In genomic region chr14:79451601-79452000, GRCh38 we compare ENCODE assay signal across 23 cellular contexts.
A peak's percentile ranks its signal among the peaks of the same experiment; 100 is the strongest.
DNase-seq lines count a peak whose midpoint lies in the region; ATAC-seq and TF ChIP-seq lines count a peak whose summit lies in the region.
"Had no signal": no experiment of that assay in that cellular context is flagged by ENCODE, and none has a peak within 500 bp of the region (broad histone marks: within the 10 kb centered on the region; RNA-seq: fewer than 3 reads in every experiment).

No MANE protein-coding gene starts in this region.

- peak; percentile 17 to 62 for DNase-seq in NCI-H524 (lab: John Stamatoyannopoulos, UW)
- DNase-seq in NCI-H524 treated with DMSO at 0.1 percent for 48 hours (lab: John Stamatoyannopoulos, UW), result no peak
- DNase-seq in ecto neural progenitor cell (ENCODE audit: low spot score), result peak; percentile 55
- peak; percentile 70 for DNase-seq in neural progenitor cell (ENCODE audit: low spot score)
- DNase-seq in uterus, result no peak
- DNase-seq in activated CD8-positive, alpha-beta memory T cell treated with anti-CD3 and anti-CD28 coated beads, Interleukin-2, amount 10 ng/mL, durations not matched to agents 7 days and 5 days, result no peak
- DNase-seq: 8988T; ACHN; AML-193; BE2C; CD4-positive, alpha-beta T cell; CD8-positive, alpha-beta memory T cell; DMS 273 treated with DMSO at 0.1 percent for 48 hours; DMS79; EL; GDM1; HFFc6 had no signal

- no peaks in the 10 kb centered on the region for H3K36me3 Mint-ChIP-seq in neural progenitor cell
- H3K36me3 Mint-ChIP-seq in activated CD8-positive, alpha-beta memory T cell treated with anti-CD3 and anti-CD28 coated beads, Interleukin-2, amount 10 ng/mL, durations not matched to agents 7 days and 5 days, result no peaks in the 10 kb centered on the region
- H3K36me3 Mint-ChIP-seq: CD14-positive monocyte had no signal

- H3K36me3 ChIP-seq in neural progenitor cell (no peaks in the 10 kb centered on the region), uterus (no peaks in the 10 kb centered on the region)
- H3K36me3 ChIP-seq: BE2C; BLaER1 treated with 17β-estradiol and CSF1 and Interleukin-3, amounts not matched to agents 10 nM and 100 nM; HAP-1 had no signal

- H3K27ac ChIP-seq in neural progenitor cell (no peak overlapping the region), uterus (no peak overlapping the region)
- H3K27ac ChIP-seq: A549; BLaER1 treated with 17β-estradiol and CSF1 and Interleukin-3, amounts not matched to agents 10 nM and 100 nM had no signal

- no peak for ATAC-seq in activated CD8-positive, alpha-beta memory T cell treated with anti-CD3 and anti-CD28 coated beads, Interleukin-2, amount 10 ng/mL, durations not matched to agents 7 days and 5 days
- ATAC-seq: A549, GM12878, GM23338 had no signal

- intact Hi-C loops in uterus (cut with DNase I; ENCODE audit: low total_unique reads), result no loop called here

- peaks cover 12% of the 10 kb centered on the region for H3K4me1 Mint-ChIP-seq in neural progenitor cell
- no peaks in the 10 kb centered on the region for H3K4me1 Mint-ChIP-seq in activated CD8-positive, alpha-beta memory T cell treated with anti-CD3 and anti-CD28 coated beads, Interleukin-2, amount 10 ng/mL, durations not matched to agents 7 days and 5 days
- H3K4me1 Mint-ChIP-seq: CD14-positive monocyte; CD8-positive, alpha-beta memory T cell; GM23338 had no signal

- H3K9me3 Mint-ChIP-seq in neural progenitor cell, result no peaks in the 10 kb centered on the region
- peaks cover 2% of the 10 kb centered on the region for H3K9me3 Mint-ChIP-seq in activated CD8-positive, alpha-beta memory T cell treated with anti-CD3 and anti-CD28 coated beads, Interleukin-2, amount 10 ng/mL, durations not matched to agents 7 days and 5 days (ENCODE audit: low read depth)
- H3K9me3 Mint-ChIP-seq: CD4-positive, alpha-beta T cell; GM23338 had no signal

- peaks cover 14% of the 10 kb centered on the region for H3K4me1 ChIP-seq in neural progenitor cell
- H3K4me1 ChIP-seq in uterus, result no peaks in the 10 kb centered on the region
- H3K4me1 ChIP-seq: BE2C; BLaER1 treated with 17β-estradiol and CSF1 and Interleukin-3, amounts not matched to agents 10 nM and 100 nM; HAP-1 had no signal

- H2AFZ ChIP-seq in neural progenitor cell (replicated peaks), result no peak overlapping the region
- H2AFZ ChIP-seq: GM23338 had no signal

- no peak overlapping the region for H3K27ac Mint-ChIP-seq in neural progenitor cell
- H3K27ac Mint-ChIP-seq in activated CD8-positive, alpha-beta memory T cell treated with anti-CD3 and anti-CD28 coated beads, Interleukin-2, amount 10 ng/mL, durations not matched to agents 7 days and 5 days, result no peak overlapping the region
- H3K27ac Mint-ChIP-seq: CD14-positive monocyte; CD4-positive, alpha-beta T cell; CD8-positive, alpha-beta memory T cell; GM23338; HFFc6 had no signal

- no peak overlapping the region for H3K4me3 ChIP-seq in neural progenitor cell
- H3K4me3 ChIP-seq in uterus, result no peak overlapping the region
- H3K4me3 ChIP-seq: A549; BLaER1 treated with 17β-estradiol and CSF1 and Interleukin-3, amounts not matched to agents 10 nM and 100 nM; GM12878; GM23338; HAP-1 had no signal

- CTCF ChIA-PET in activated CD8-positive, alpha-beta memory T cell treated with anti-CD3 and anti-CD28 coated beads, Interleukin-2, amount 10 ng/mL, durations not matched to agents 7 days and 5 days (lab: Charles Lee), result no interaction called here

- peaks cover 9% of the 10 kb centered on the region for H3F3A ChIP-seq in neural progenitor cell (ENCODE audit: low read depth)

- TF ChIP-seq POLR2A in uterus (IDR thresholded peaks at IDR 0.05), result no peak

- H4K20me1 ChIP-seq in neural progenitor cell (ENCODE audit: low read depth), result no peaks in the 10 kb centered on the region
- H4K20me1 ChIP-seq: BLaER1 treated with 17β-estradiol and CSF1 and Interleukin-3, amounts not matched to agents 10 nM and 100 nM had no signal

- no peak overlapping the region for H3K9ac ChIP-seq in neural progenitor cell
- H3K9ac ChIP-seq: BLaER1 treated with 17β-estradiol and CSF1 and Interleukin-3, amounts not matched to agents 10 nM and 100 nM had no signal

- no peak for TF ChIP-seq CTCF in neural progenitor cell (IDR thresholded peaks at IDR 0.05)
- TF ChIP-seq CTCF in uterus (IDR thresholded peaks at IDR 0.05), result no peak

- H3K27me3 Mint-ChIP-seq in neural progenitor cell (ENCODE audit: insufficient read depth, low read depth), result no peaks in the 10 kb centered on the region
- no peaks in the 10 kb centered on the region for H3K27me3 Mint-ChIP-seq in activated CD8-positive, alpha-beta memory T cell treated with anti-CD3 and anti-CD28 coated beads, Interleukin-2, amount 10 ng/mL, durations not matched to agents 7 days and 5 days
- H3K27me3 Mint-ChIP-seq: CD4-positive, alpha-beta T cell; CD8-positive, alpha-beta memory T cell had no signal

- H3K9me3 ChIP-seq in neural progenitor cell (ENCODE audit: low read depth), result no peaks in the 10 kb centered on the region
- H3K9me3 ChIP-seq in uterus, result no peaks in the 10 kb centered on the region
- H3K9me3 ChIP-seq: A549; BE2C; BLaER1 treated with 17β-estradiol and CSF1 and Interleukin-3, amounts not matched to agents 10 nM and 100 nM; HAP-1 had no signal

- H3K27me3 ChIP-seq in neural progenitor cell, result no peaks in the 10 kb centered on the region
- no peaks in the 10 kb centered on the region for H3K27me3 ChIP-seq in uterus
- H3K27me3 ChIP-seq: BE2C; BLaER1 treated with 17β-estradiol and CSF1 and Interleukin-3, amounts not matched to agents 10 nM and 100 nM had no signal

- no peak overlapping the region for H3K4me3 Mint-ChIP-seq in neural progenitor cell
- H3K4me3 Mint-ChIP-seq in activated CD8-positive, alpha-beta memory T cell treated with anti-CD3 and anti-CD28 coated beads, Interleukin-2, amount 10 ng/mL, durations not matched to agents 7 days and 5 days, result no peak overlapping the region
- H3K4me3 Mint-ChIP-seq: CD14-positive monocyte; CD4-positive, alpha-beta T cell; CD8-positive, alpha-beta memory T cell; GM23338; HFFc6 had no signal

- no peaks in the 10 kb centered on the region for H3K79me2 ChIP-seq in neural progenitor cell (ENCODE audit: low read depth)

- H3K4me2 ChIP-seq in neural progenitor cell, result no peak overlapping the region
- H3K4me2 ChIP-seq: A549; BLaER1 treated with 17β-estradiol and CSF1 and Interleukin-3, amounts not matched to agents 10 nM and 100 nM; GM23338 had no signal

Comparison
In these comparisons a context has a peak if more than half of its experiments do, and no peak if none do; other contexts are left out.
1. DNase-seq: peak in NCI-H524 (2 of 2), ecto neural progenitor cell (single experiment) and neural progenitor cell (single experiment); none in NCI-H524 treated with DMSO at 0.1 percent for 48 hours (single experiment), uterus (0 of 2) and activated CD8-positive, alpha-beta memory T cell treated with anti-CD3 and anti-CD28 coated beads, Interleukin-2, amount 10 ng/mL, durations not matched to agents 7 days and 5 days (single experiment).